ENCODE assay signal across 17 cellular contexts in genomic region chr2:100983684-100984310, GRCh38. TPM values are rescaled to one million over a fixed set of nuclear protein-coding genes. Genes with fewer than 3 reads are reported as not detected.
DNase-seq lines count a peak whose midpoint lies in the region; ATAC-seq and TF ChIP-seq lines count a peak whose summit lies in the region.
"Had no signal": no experiment of that assay in that cellular context is flagged by ENCODE, and none has a peak within 500 bp of the region (broad histone marks: within the 10 kb centered on the region; RNA-seq: fewer than 3 reads in every experiment).

No MANE protein-coding gene starts in this region.

- no peak overlapping the region for H4K91ac ChIP-seq in IMR-90 (ENCODE audit: insufficient read depth, low read depth, low read length)

- H2BK20ac ChIP-seq in IMR-90 (ENCODE audit: low read depth, low read length) = no peak overlapping the region

- no peak overlapping the region for H3K18ac ChIP-seq in IMR-90 (ENCODE audit: low read depth, low read length)

- H3K4ac ChIP-seq in IMR-90 (ENCODE audit: low read depth, low read length) = no peak overlapping the region

- peaks cover 4% of the 10 kb centered on the region; the same call in 1 of the 2 replicates for H3K9me1 ChIP-seq in IMR-90 (ENCODE audit: insufficient read depth, low read length)

- H3K9ac ChIP-seq in IMR-90 (ENCODE audit: low read depth, low read length) = no peak overlapping the region
- H3K9ac ChIP-seq: neural progenitor cell had no signal

- no peak overlapping the region for H3K4me3 Mint-ChIP-seq in chondrocyte (ENCODE audit: unreplicated experiment)
- H3K4me3 Mint-ChIP-seq: activated T-helper 17 cell treated with anti-CD3 and anti-CD28 coated beads, Interleukin-2, amount 50 U/mL, for 72 hours; neural progenitor cell; T-helper 17 cell had no signal

- H3K4me1 ChIP-seq in IMR-90 (ENCODE audit: control insufficient read depth, insufficient read depth, low read length) = peaks cover 3% of the 10 kb centered on the region; the same call in 1 of the 2 replicates

- H3K9me3 Mint-ChIP-seq in chondrocyte (ENCODE audit: low read depth) = no peaks in the 10 kb centered on the region
- H3K9me3 Mint-ChIP-seq: activated T-helper 17 cell treated with anti-CD3 and anti-CD28 coated beads, Interleukin-2, amount 50 U/mL, for 72 hours; neural progenitor cell had no signal

- 100% methylated on average over 1 of the region's 11 CpGs; no CpG with 5 or more reads in 1 of the 2 experiments for WGBS in IMR-90 (ENCODE audit: extremely low coverage in 2 of 2, insufficient read length in 1 of 2), 2 experiments

- no peak overlapping the region for H4K8ac ChIP-seq in IMR-90 (ENCODE audit: low read depth in 2 of 2, low read length in 2 of 2)

- POLR2A ChIA-PET in IMR-90 (lab: Charles Lee; ENCODE audit: unreplicated experiment) = no interaction called here

- no peak overlapping the region for H3K14ac ChIP-seq in IMR-90 (replicated peaks; ENCODE audit: low read depth, low read length)

- TF ChIP-seq CTCF in IMR-90 (conservative IDR thresholded peaks at IDR 0.05; ENCODE audit: low read depth, low read length) (no peak), chondrocyte (IDR thresholded peaks at IDR 0.05) (no peak)

- CTCF ChIA-PET in IMR-90 (lab: Yijun Ruan, JAX) = interaction anchor here (1.0 kb wide), 1 partner anchor 254 kb away, joined by 3 read pairs; no protein-coding TSS in a partner anchor

- H3K36me3 ChIP-seq in IMR-90 (ENCODE audit: control insufficient read depth, insufficient read depth, low read length) = peaks cover 10% of the 10 kb centered on the region
- H3K36me3 ChIP-seq: neural progenitor cell, WERI-Rb-1 had no signal

- dilution Hi-C loops in IMR-90 (cut with HindIII; ENCODE audit: low sequenced_read_pairs, unreplicated experiment) = no loop called here

- no peak for TF ChIP-seq RAD21 in IMR-90 (IDR thresholded peaks at IDR 0.05; ENCODE audit: low read length)

- H3K56ac ChIP-seq in IMR-90 (ENCODE audit: extremely low read depth, insufficient read depth, low read length) = no peak overlapping the region

- in situ Hi-C loops in IMR-90 (cut with MboI; ENCODE audit: low sequenced_read_pairs) = no loop called here

- H3K9me3 ChIP-seq in IMR-90 (ENCODE audit: control insufficient read depth, insufficient read depth, low read length) = no peaks in the 10 kb centered on the region

- no peak overlapping the region for H2BK15ac ChIP-seq in IMR-90 (ENCODE audit: low read depth, low read length)

- no peaks in the 10 kb centered on the region for H3K27me3 ChIP-seq in IMR-90 (ENCODE audit: control insufficient read depth, insufficient read depth, low read length)
- H3K27me3 ChIP-seq: neural progenitor cell had no signal

- H2BK120ac ChIP-seq in IMR-90 (ENCODE audit: low read depth, low read length) = no peak overlapping the region

- no peaks in the 10 kb centered on the region for H3K27me3 Mint-ChIP-seq in chondrocyte (ENCODE audit: low read depth)
- H3K27me3 Mint-ChIP-seq: activated T-helper 17 cell treated with anti-CD3 and anti-CD28 coated beads, Interleukin-2, amount 50 U/mL, for 72 hours had no signal

- peak overlapping the region; percentile 42; the same call in 1 of the 2 replicates for H4K5ac ChIP-seq in IMR-90 (ENCODE audit: low read depth, low read length)

- no TSS peak for BruUV-seq in IMR-90 (replicated peaks; lab: Mats Ljungman, UMichigan)

- H2BK5ac ChIP-seq in IMR-90 (ENCODE audit: low read depth, low read length, poor library complexity, severe bottlenecking) = no peak overlapping the region

- no peak overlapping the region for H3K4me2 ChIP-seq in IMR-90 (ENCODE audit: low read depth, low read length)
- H3K4me2 ChIP-seq: neural progenitor cell had no signal

- no peak for TF ChIP-seq POLR2A in IMR-90 (IDR thresholded peaks at IDR 0.05; ENCODE audit: low read depth, low read length)

- peak overlapping the region; percentile 79 for H3K27ac Mint-ChIP-seq in chondrocyte (ENCODE audit: unreplicated experiment)
- H3K27ac Mint-ChIP-seq: activated T-helper 17 cell treated with anti-CD3 and anti-CD28 coated beads, Interleukin-2, amount 50 U/mL, for 72 hours; neural progenitor cell; T-helper 17 cell had no signal

- no peak overlapping the region for H2AK9ac ChIP-seq in IMR-90 (replicated peaks; ENCODE audit: low read depth, low read length, poor library complexity)

- no peak overlapping the region for H2AK5ac ChIP-seq in IMR-90 (ENCODE audit: low read depth, low read length)

- no peak overlapping the region for H3K4me3 ChIP-seq in IMR-90 (ENCODE audit: insufficient read depth, low read depth, low read length)
- H3K4me3 ChIP-seq: neural progenitor cell had no signal

- H2AFZ ChIP-seq in IMR-90 (replicated peaks; ENCODE audit: low read length, poor library complexity) = no peak overlapping the region
- H2AFZ ChIP-seq: neural progenitor cell had no signal

- no peak for DNase-seq in IMR-90
- no peak for DNase-seq in chondrocyte (ENCODE audit: low spot score)
- peak; percentile 24 for DNase-seq in inferior parietal cortex (ENCODE audit: extremely low spot score)
- peak; percentile 43 for DNase-seq in sciatic nerve (ENCODE audit: low spot score)
- no peak for DNase-seq in stimulated activated CD4-positive, alpha-beta T cell treated with anti-CD3 and anti-CD28 coated beads, Interleukin-15, amount 100 ng/mL, for 24 hours
- DNase-seq in DMS153 treated with DMSO at 0.1 percent for 48 hours (lab: John Stamatoyannopoulos, UW; ENCODE audit: unreplicated experiment) = no peak
- no peak for DNase-seq in posterior vena cava (ENCODE audit: low spot score)
- DNase-seq: cortex of kidney; NCI-H1694 treated with DMSO at 0.1 percent for 48 hours; NCI-H446; SHP77 treated with DMSO at 0.1 percent for 48 hours; stimulated activated CD4-positive, alpha-beta T cell treated with anti-CD3 and anti-CD28 coated beads, Interleukin-2, amount 100 ng/mL, for 48 hours; T-helper 17 cell; WERI-Rb-1 had no signal

- ATAC-seq in IMR-90 (ENCODE audit: low read depth) (peak; percentile 44; the same call in 1 of the 2 replicates), sciatic nerve (peak; percentile 48), HG02623 (IDR thresholded peaks at IDR 0.05; ENCODE audit: unreplicated experiment) (no peak)
- ATAC-seq: activated T-helper 17 cell treated with anti-CD3 and anti-CD28 coated beads, Interleukin-2, amount 50 U/mL, for 72 hours had no signal

- no peak overlapping the region for H3K27ac ChIP-seq in IMR-90 (ENCODE audit: insufficient read depth, low read length)
- H3K27ac ChIP-seq: neural progenitor cell, WERI-Rb-1 had no signal

- no peak overlapping the region for H3K23ac ChIP-seq in IMR-90 (ENCODE audit: low read depth, low read length)

- peaks cover 16% of the 10 kb centered on the region for H3K36me3 Mint-ChIP-seq in chondrocyte (ENCODE audit: low read depth)
- H3K36me3 Mint-ChIP-seq: neural progenitor cell had no signal

- H3K4me1 Mint-ChIP-seq in chondrocyte (ENCODE audit: low read depth) = peaks cover 19% of the 10 kb centered on the region

- no peaks in the 10 kb centered on the region; the same call in 1 of the 2 replicates for H4K20me1 ChIP-seq in IMR-90 (ENCODE audit: insufficient read depth, low read length)

- intact Hi-C loops in IMR-90 (cut with micrococcal nuclease) (loop anchor here (1.0 to 10.0 kb wide), 3 partner anchors 80 to 559 kb away; partner anchors contain the start of gene NPAS2), sciatic nerve (cut with DNase I) (no loop called here), posterior vena cava (cut with DNase I) (loop anchor here (5.0 kb wide), 5 partner anchors 166 to 1349 kb away; no protein-coding TSS in a partner anchor)

- H3K79me1 ChIP-seq in IMR-90 (ENCODE audit: low read depth in 1 of 2, low read length in 2 of 2) = no peaks in the 10 kb centered on the region

TF ChIP-seq in IMR-90, 13 proteins besides CTCF, POLR2A, EP300 and RAD21:
- TF ChIP-seq RCOR1 (IDR thresholded peaks at IDR 0.05; ENCODE audit: insufficient replicate concordance, low read length) (no peak), NFE2L2 (IDR thresholded peaks at IDR 0.05; ENCODE audit: low read depth, low read length) (no peak), BHLHE40 (IDR thresholded peaks at IDR 0.05; ENCODE audit: low read depth, low read length) (no peak), USF2 (IDR thresholded peaks at IDR 0.05; ENCODE audit: low read depth, low read length) (no peak), CHD1 (IDR thresholded peaks at IDR 0.05; ENCODE audit: low read depth, low read length) (no peak), RFX5 (IDR thresholded peaks at IDR 0.05; ENCODE audit: low read depth, low read length) (no peak), SMC3 (IDR thresholded peaks at IDR 0.05; ENCODE audit: low read depth, low read length) (no peak), CEBPB (IDR thresholded peaks at IDR 0.05; ENCODE audit: low read depth, low read length) (no peak), MAZ (IDR thresholded peaks at IDR 0.05; ENCODE audit: borderline replicate concordance, low read depth, low read length) (no peak), ELK1 (IDR thresholded peaks at IDR 0.05; ENCODE audit: borderline replicate concordance, low read depth, low read length) (no peak), MAFK (IDR thresholded peaks at IDR 0.05; ENCODE audit: low read depth, low read length) (no peak), FOS (IDR thresholded peaks at IDR 0.05; ENCODE audit: low read depth, low read length) (no peak), MXI1 (IDR thresholded peaks at IDR 0.05; ENCODE audit: borderline replicate concordance, low read depth, low read length) (no peak)

RNA-seq across cellular contexts. Expression of gene RPL31, which starts 18.3 kb away (rescaled TPM):
- total RNA-seq in IMR-90 (2012; rRNA removed) (358 and 938 TPM in 2 replicates), chondrocyte (951 to 1,014 TPM (median 979 TPM) in 3 replicates), sciatic nerve (1,183 TPM), posterior vena cava (1,000 to 10,000 TPM; 1,083 to 1,087 TPM)
- polyA plus RNA-seq in IMR-90 (2012; rRNA removed) = 2,908 and 2,963 TPM in 2 replicates
- 1,196 and 1,893 TPM in 2 replicates for polyA plus RNA-seq in IMR-90 (2012; cell fraction: cytosol; rRNA removed)
- 150 and 1,238 TPM in 2 replicates for polyA plus RNA-seq in IMR-90 (2012; cell fraction: nucleus; rRNA removed; ENCODE audit: low replicate concordance)

Comparison
In these comparisons a context has a peak if more than half of its experiments do, and no peak if none do; other contexts are left out.
1. DNase-seq: peak in inferior parietal cortex (single experiment) and sciatic nerve (single experiment); none in IMR-90 (single experiment), chondrocyte (single experiment), stimulated activated CD4-positive, alpha-beta T cell treated with anti-CD3 and anti-CD28 coated beads, Interleukin-15, amount 100 ng/mL, for 24 hours (single experiment), DMS153 treated with DMSO at 0.1 percent for 48 hours (single experiment) and posterior vena cava (single experiment).